14 cellular contexts compared by ENCODE assay signal in the genomic region with DNA sequence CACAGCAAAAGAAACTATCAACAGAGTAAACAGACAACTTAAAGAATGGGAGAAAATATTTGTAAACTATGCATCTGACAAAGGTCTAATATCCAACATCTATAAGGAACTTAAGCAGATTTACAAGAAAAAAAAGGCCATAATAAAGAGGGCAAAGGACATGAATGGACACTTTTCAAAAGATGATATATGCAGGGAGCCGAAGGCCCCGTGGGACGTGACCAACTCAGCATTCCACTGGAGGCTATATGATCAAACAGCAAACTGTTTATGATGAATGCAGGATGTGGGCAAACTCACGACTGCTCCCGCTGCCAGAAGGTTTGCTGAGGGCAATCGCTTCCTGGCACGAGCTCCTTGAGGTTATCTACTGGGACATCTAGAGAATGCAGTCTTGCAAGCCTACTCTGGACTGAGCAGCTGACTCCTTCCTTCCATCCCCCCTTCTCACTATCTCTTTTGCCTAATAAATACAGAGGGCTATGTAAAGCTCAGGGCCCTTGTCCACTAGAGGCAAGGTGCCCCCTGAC. TPM values are rescaled to one million over a fixed set of nuclear protein-coding genes. Genes with fewer than 3 reads are reported as not detected.
"Had no signal": no experiment of that assay in that cellular context is flagged by ENCODE, and none has a peak within 500 bp of the region (broad histone marks: within the 10 kb centered on the region; RNA-seq: fewer than 3 reads in every experiment).

No MANE protein-coding gene starts in this region.

RNA-seq across cellular contexts. Expression of gene F8A2, which starts 12.9 kb away (rescaled TPM):
- total RNA-seq: activated T-cell treated with anti-CD3 and anti-CD28 coated beads, Interleukin-2, amount 50 U/mL, for 4 hours; aorta; endothelial cell of umbilical vein; esophagus squamous epithelium; kidney epithelial cell; left ventricle myocardium inferior; mucosa of descending colon; naive thymus-derived CD4-positive, alpha-beta T cell; pulmonary artery endothelial cell; right lobe of liver; smooth muscle cell; WTC11 had no signal
- polyA plus RNA-seq: aorta; endothelial cell of umbilical vein; naive thymus-derived CD4-positive, alpha-beta T cell; ovary; smooth muscle cell; thymus had no signal
